ENCODE assay signal across 10 cellular contexts in genomic region chr6:146905313-146905712, GRCh38.
DNase-seq lines count a peak whose midpoint lies in the region; ATAC-seq and TF ChIP-seq lines count a peak whose summit lies in the region.
"Had no signal": no experiment of that assay in that cellular context is flagged by ENCODE, and none has a peak within 500 bp of the region (broad histone marks: within the 10 kb centered on the region; RNA-seq: fewer than 3 reads in every experiment).

No MANE protein-coding gene starts in this region.

- TF ChIP-seq POLR2A in right lobe of liver (IDR thresholded peaks at IDR 0.05), result no peak

- ATAC-seq in right lobe of liver (peak in 3 of 4 donors; percentile 40 to 87 (median 67)), GM18868 (IDR thresholded peaks at IDR 0.05; ENCODE audit: unreplicated experiment) (no peak), HG02870 (IDR thresholded peaks at IDR 0.05; ENCODE audit: unreplicated experiment) (no peak), lower lobe of right lung (no peak)

- H3K9ac ChIP-seq in adipocyte (ENCODE audit: low read length), result no peak overlapping the region

- H3K9me3 ChIP-seq in BE2C (no peaks in the 10 kb centered on the region), adipocyte (ENCODE audit: control insufficient read depth, low read length) (no peaks in the 10 kb centered on the region), right lobe of liver (no peaks in the 10 kb centered on the region), lower lobe of right lung (no peaks in the 10 kb centered on the region)

- intact Hi-C loops in right lobe of liver (cut with DNase I) (no loop called here), lower lobe of right lung (cut with DNase I) (no loop called here)

- peak; percentile 69 for DNase-seq in BE2C
- peak; percentile 99 for DNase-seq in LNCaP clone FGC (ENCODE audit: low read depth)
- peak; percentile 91 for DNase-seq in adipocyte (ENCODE audit: low read depth)
- DNase-seq in right lobe of liver, result peak in 1 of 3 donors; percentile 31
- DNase-seq in activated gamma-delta T cell treated with Interleukin-2 at 50 U/mL for 16 hours, result no peak
- DNase-seq in lower lobe of right lung, result no peak
- DNase-seq: DND-41; effector CD8-positive, alpha-beta T cell had no signal

- no peaks in the 10 kb centered on the region for H3K36me3 ChIP-seq in BE2C
- no peaks in the 10 kb centered on the region for H3K36me3 ChIP-seq in adipocyte (ENCODE audit: control insufficient read depth, insufficient read depth, low read length, severe bottlenecking)
- no peaks in the 10 kb centered on the region for H3K36me3 ChIP-seq in right lobe of liver
- H3K36me3 ChIP-seq in lower lobe of right lung, result no peaks in the 10 kb centered on the region

- H3K4me3 ChIP-seq in BE2C (ENCODE audit: low read depth, low read length) (no peak overlapping the region), LNCaP clone FGC (ENCODE audit: low read depth, low read length) (no peak overlapping the region), adipocyte (ENCODE audit: low read length) (no peak overlapping the region), right lobe of liver (no peak overlapping the region), lower lobe of right lung (no peak overlapping the region)

- H3K4me1 ChIP-seq in BE2C (peaks cover 24% of the 10 kb centered on the region), adipocyte (ENCODE audit: control insufficient read depth, insufficient read depth, low read length) (peaks cover 15% of the 10 kb centered on the region), right lobe of liver (no peaks in the 10 kb centered on the region), lower lobe of right lung (peaks cover 10% of the 10 kb centered on the region)

- no peak overlapping the region for H3K27ac ChIP-seq in right lobe of liver
- no peak overlapping the region for H3K27ac ChIP-seq in lower lobe of right lung

- no peak for TF ChIP-seq CTCF in BE2C (IDR thresholded peaks at IDR 0.05; ENCODE audit: low read depth, low read length)
- no peak for TF ChIP-seq CTCF in LNCaP clone FGC (IDR thresholded peaks at IDR 0.05; ENCODE audit: control insufficient read depth, extremely low read depth, insufficient read depth)
- no peak for TF ChIP-seq CTCF in right lobe of liver (IDR thresholded peaks at IDR 0.05)
- no peak for TF ChIP-seq CTCF in lower lobe of right lung (IDR thresholded peaks at IDR 0.05)

- no peaks in the 10 kb centered on the region for H3K27me3 ChIP-seq in BE2C
- H3K27me3 ChIP-seq in adipocyte (replicated peaks; ENCODE audit: control insufficient read depth, insufficient read depth, low read length), result no peaks in the 10 kb centered on the region
- H3K27me3 ChIP-seq in right lobe of liver, result no peaks in the 10 kb centered on the region
- H3K27me3 ChIP-seq in lower lobe of right lung (ENCODE audit: low read depth), result no peaks in the 10 kb centered on the region

Comparison
In these comparisons a context has a peak if more than half of its experiments do, and no peak if none do; other contexts are left out.
1. DNase-seq: peak in BE2C (single experiment), LNCaP clone FGC (single experiment) and adipocyte (single experiment); none in activated gamma-delta T cell treated with Interleukin-2 at 50 U/mL for 16 hours (single experiment) and lower lobe of right lung (single experiment).
2. ATAC-seq: peak in right lobe of liver (3 of 4); none in GM18868 (single experiment), HG02870 (single experiment) and lower lobe of right lung (0 of 2).